Comparison of ENCODE assay signal across 9 cellular contexts in the genomic region with DNA sequence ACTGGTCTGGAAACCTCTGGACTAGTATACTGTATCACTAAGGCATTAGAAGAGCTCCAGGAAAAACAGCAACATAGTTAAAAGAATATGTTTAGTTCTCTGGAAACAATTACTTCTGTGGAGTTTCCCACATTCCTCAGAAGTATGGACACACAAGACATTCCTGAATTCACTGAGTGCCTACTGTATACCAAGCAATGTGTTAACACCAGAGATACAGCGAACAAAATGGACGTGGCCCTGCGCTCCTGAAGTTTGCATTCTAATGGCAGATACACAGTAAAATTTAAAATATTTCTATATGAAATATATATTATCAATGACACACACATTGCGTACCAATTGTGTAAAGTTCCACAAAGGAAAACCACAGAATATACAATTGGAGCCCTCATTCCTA. TPM values are rescaled to one million over a fixed set of nuclear protein-coding genes. Genes with fewer than 3 reads are reported as not detected.
DNase-seq lines count a peak whose midpoint lies in the region; ATAC-seq, FAIRE-seq and TF ChIP-seq lines count a peak whose summit lies in the region.
"Had no signal": no experiment of that assay in that cellular context is flagged by ENCODE, and none has a peak within 500 bp of the region (broad histone marks: within the 10 kb centered on the region; RNA-seq: fewer than 3 reads in every experiment).

No MANE protein-coding gene starts in this region.

- H3K9ac ChIP-seq in kidney (ENCODE audit: low read length in 2 of 2) = peak overlapping the region; percentile 41 to 86

- TF ChIP-seq CTCF in kidney (IDR thresholded peaks at IDR 0.05; ENCODE audit: borderline replicate concordance, extremely low read depth, insufficient read depth) = no peak
- no peak for TF ChIP-seq CTCF in suprapubic skin (IDR thresholded peaks at IDR 0.05)

- H3K27ac Mint-ChIP-seq in activated CD4-positive, alpha-beta T cell treated with anti-CD3 and anti-CD28 coated beads, Interleukin-2, amount 10 ng/mL, durations not matched to agents 7 days and 5 days = peak overlapping the region; percentile 80
- peak overlapping the region; percentile 89 for H3K27ac Mint-ChIP-seq in activated naive CD8-positive, alpha-beta T cell treated with anti-CD3 and anti-CD28 coated beads for 36 hours

- H3K4me3 ChIP-seq in kidney (ENCODE audit: low read length in 2 of 2) (peak overlapping the region; percentile 61 to 88), suprapubic skin (peak overlapping the region; percentile 71)

- H3K27me3 Mint-ChIP-seq in activated CD4-positive, alpha-beta T cell treated with anti-CD3 and anti-CD28 coated beads, Interleukin-2, amount 10 ng/mL, durations not matched to agents 7 days and 5 days = no peaks in the 10 kb centered on the region
- H3K27me3 Mint-ChIP-seq in activated naive CD8-positive, alpha-beta T cell treated with anti-CD3 and anti-CD28 coated beads for 36 hours = no peaks in the 10 kb centered on the region

- intact Hi-C loops in kidney (cut with DNase I) = no loop called here

- no peaks in the 10 kb centered on the region for H3K9me3 Mint-ChIP-seq in activated CD4-positive, alpha-beta T cell treated with anti-CD3 and anti-CD28 coated beads, Interleukin-2, amount 10 ng/mL, durations not matched to agents 7 days and 5 days
- H3K9me3 Mint-ChIP-seq in activated naive CD8-positive, alpha-beta T cell treated with anti-CD3 and anti-CD28 coated beads for 36 hours = no peaks in the 10 kb centered on the region

- peaks cover 6 to 23% of the 10 kb centered on the region in 2 donors for H3K36me3 ChIP-seq in kidney (ENCODE audit: control insufficient read depth in 1 of 2, insufficient read depth in 2 of 2, low read length in 2 of 2)
- peaks cover 27% of the 10 kb centered on the region for H3K36me3 ChIP-seq in suprapubic skin

- H3K27me3 ChIP-seq in suprapubic skin = no peaks in the 10 kb centered on the region

- H3K36me3 Mint-ChIP-seq in activated CD4-positive, alpha-beta T cell treated with anti-CD3 and anti-CD28 coated beads, Interleukin-2, amount 10 ng/mL, durations not matched to agents 7 days and 5 days (ENCODE audit: low read depth) = peaks cover 4% of the 10 kb centered on the region
- H3K36me3 Mint-ChIP-seq in activated naive CD8-positive, alpha-beta T cell treated with anti-CD3 and anti-CD28 coated beads for 36 hours = peaks cover 14% of the 10 kb centered on the region

- POLR2A ChIA-PET in activated CD4-positive, alpha-beta T cell treated with anti-CD3 and anti-CD28 coated beads, Interleukin-2, amount 10 ng/mL, durations not matched to agents 7 days and 5 days (lab: Charles Lee) = interaction anchor here (0.7 kb wide), 2 partner anchors 29 to 1931 kb away, joined by 3 to 5 read pairs; no protein-coding TSS in a partner anchor

- CTCF ChIA-PET in activated CD4-positive, alpha-beta T cell treated with anti-CD3 and anti-CD28 coated beads, Interleukin-2, amount 10 ng/mL, durations not matched to agents 7 days and 5 days (lab: Charles Lee) = interaction anchor here (0.6 to 1.4 kb wide), 7 partner anchors 10 to 625 kb away, joined by 3 to 6 read pairs (median 3); no protein-coding TSS in a partner anchor

- TF ChIP-seq POLR2A in suprapubic skin (IDR thresholded peaks at IDR 0.05) = no peak

- H3K27ac ChIP-seq in kidney (ENCODE audit: low read depth in 2 of 2, low read length in 2 of 2) = no peak overlapping the region
- peak overlapping the region; percentile 84 for H3K27ac ChIP-seq in suprapubic skin

- H3K4me1 ChIP-seq in kidney (ENCODE audit: control insufficient read depth in 1 of 2, insufficient read depth in 1 of 2, low read depth in 1 of 2, low read length in 2 of 2) (peaks cover 8% of the 10 kb centered on the region in 2 donors), suprapubic skin (peaks cover 20% of the 10 kb centered on the region)

- WGBS in suprapubic skin = 62% methylated on average over 4 of the region's 4 CpGs

- H3K4me1 Mint-ChIP-seq in activated CD4-positive, alpha-beta T cell treated with anti-CD3 and anti-CD28 coated beads, Interleukin-2, amount 10 ng/mL, durations not matched to agents 7 days and 5 days = peaks cover 27% of the 10 kb centered on the region
- H3K4me1 Mint-ChIP-seq in activated naive CD8-positive, alpha-beta T cell treated with anti-CD3 and anti-CD28 coated beads for 36 hours = peaks cover 24% of the 10 kb centered on the region

- no peak for TF ChIP-seq EP300 in suprapubic skin (IDR thresholded peaks at IDR 0.05)

- peak overlapping the region; percentile 82 for H3K4me3 Mint-ChIP-seq in activated CD4-positive, alpha-beta T cell treated with anti-CD3 and anti-CD28 coated beads, Interleukin-2, amount 10 ng/mL, durations not matched to agents 7 days and 5 days
- peak overlapping the region; percentile 88 for H3K4me3 Mint-ChIP-seq in activated naive CD8-positive, alpha-beta T cell treated with anti-CD3 and anti-CD28 coated beads for 36 hours

- no peak for FAIRE-seq in kidney (lab: Jason Lieb, UNC)

- DNase-seq in activated CD4-positive, alpha-beta T cell treated with anti-CD3 and anti-CD28 coated beads, Interleukin-2, amount 10 ng/mL, durations not matched to agents 7 days and 5 days = no peak
- no peak for DNase-seq in activated CD4-positive, alpha-beta T cell treated with anti-CD3 and anti-CD28 coated beads, Interleukin-2, amount 50 U/mL, for 1 hour
- DNase-seq in activated naive CD8-positive, alpha-beta T cell treated with anti-CD3 and anti-CD28 coated beads for 36 hours = no peak
- DNase-seq in kidney (no peak), suprapubic skin (ENCODE audit: low spot score in 2 of 2) (no peak), occipital lobe (lab: John Stamatoyannopoulos, UW) (no peak), SHP77 treated with DMSO at 0.1 percent for 48 hours (lab: John Stamatoyannopoulos, UW) (no peak)

- H3K9me3 ChIP-seq in kidney (ENCODE audit: control insufficient read depth in 1 of 2, low read length in 2 of 2) = no peaks in the 10 kb centered on the region
- no peaks in the 10 kb centered on the region for H3K9me3 ChIP-seq in suprapubic skin

- no peak for ATAC-seq in GM19035 (IDR thresholded peaks at IDR 0.05; ENCODE audit: unreplicated experiment)

RNA-seq across cellular contexts. Expression of gene ANGEL1, which starts 1.1 kb away (rescaled TPM):
- total RNA-seq in activated CD4-positive, alpha-beta T cell treated with anti-CD3 and anti-CD28 coated beads, Interleukin-2, amount 10 ng/mL, durations not matched to agents 7 days and 5 days = 10 to 100 TPM; 13.7 TPM
- 10 to 100 TPM; 14.9 to 17.1 TPM for total RNA-seq in activated naive CD8-positive, alpha-beta T cell treated with anti-CD3 and anti-CD28 coated beads for 36 hours
- total RNA-seq in kidney (21.5 TPM), suprapubic skin (10 to 100 TPM; 17.1 to 25.8 (median 21.9) TPM), occipital lobe (10.3 TPM)
- polyA plus RNA-seq in kidney (ENCODE audit: insufficient read depth, low read depth, low replicate concordance) = 6.3 TPM

RNA-seq across cellular contexts. Expression of gene LRRC74A, which starts 14.6 kb away (rescaled TPM):
- not detected for total RNA-seq in activated CD4-positive, alpha-beta T cell treated with anti-CD3 and anti-CD28 coated beads, Interleukin-2, amount 10 ng/mL, durations not matched to agents 7 days and 5 days
- not detected for total RNA-seq in activated naive CD8-positive, alpha-beta T cell treated with anti-CD3 and anti-CD28 coated beads for 36 hours
- total RNA-seq in kidney = not detected
- polyA plus RNA-seq in kidney (ENCODE audit: insufficient read depth, low read depth, low replicate concordance) = not detected
- total RNA-seq in suprapubic skin = not detected
- total RNA-seq in occipital lobe = not detected
- total RNA-seq: T-helper 1 cell treated with Interleukin-12 subunit alpha and Interleukin-12 subunit beta and Interleukin-4 antibody, amounts not matched to agents 30 ng/mL and 1 ng/mL, for 36 hours had no signal

RNA-seq across cellular contexts. Expression of gene VASH1, which starts 50.3 kb away (rescaled TPM):
- 1 to 10 TPM; 2.1 TPM for total RNA-seq in activated CD4-positive, alpha-beta T cell treated with anti-CD3 and anti-CD28 coated beads, Interleukin-2, amount 10 ng/mL, durations not matched to agents 7 days and 5 days
- 1 to 10 TPM; 1.7 to 2.3 TPM for total RNA-seq in activated naive CD8-positive, alpha-beta T cell treated with anti-CD3 and anti-CD28 coated beads for 36 hours
- total RNA-seq in kidney (14.7 TPM), suprapubic skin (1 to 10 TPM in 3 of 4 donors, under 1 TPM in 1; 0.68 to 5.8 (median 4.1) TPM), occipital lobe (90.8 TPM)
- polyA plus RNA-seq in kidney (ENCODE audit: insufficient read depth, low read depth, low replicate concordance) = 4.1 TPM
